In the genomic region with DNA sequence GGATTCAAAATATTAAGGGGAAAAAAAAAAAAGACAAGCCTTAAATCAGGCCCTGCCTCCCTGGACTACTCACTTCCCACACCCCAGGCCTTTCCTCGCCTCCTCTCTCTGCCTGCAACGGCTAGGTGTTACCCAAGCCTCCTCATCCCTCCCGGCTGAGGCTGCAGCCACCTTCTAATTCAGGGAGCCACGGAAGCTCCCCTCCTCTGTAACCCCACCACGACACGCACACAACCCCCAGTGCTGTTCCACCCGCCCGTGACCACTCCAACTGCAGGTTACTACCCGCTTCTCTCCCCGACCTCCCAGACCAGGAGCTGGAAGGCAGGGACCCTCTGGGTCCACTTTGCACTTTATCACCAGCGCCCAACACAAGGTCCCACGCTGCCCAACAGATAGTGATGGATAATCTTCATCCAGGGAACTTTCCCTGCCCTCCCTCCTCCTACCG, we compare ENCODE assay signal across 9 cellular contexts. TPM values are rescaled to one million over a fixed set of nuclear protein-coding genes. Genes with fewer than 3 reads are reported as not detected.
A peak's percentile ranks its signal among the peaks of the same experiment; 100 is the strongest.
DNase-seq lines count a peak whose midpoint lies in the region; ATAC-seq and TF ChIP-seq lines count a peak whose summit lies in the region.
"Had no signal": no experiment of that assay in that cellular context is flagged by ENCODE, and none has a peak within 500 bp of the region (broad histone marks: within the 10 kb centered on the region; RNA-seq: fewer than 3 reads in every experiment).

No MANE protein-coding gene starts in this region.

- H3K4me3 Mint-ChIP-seq in MCF 10A (ENCODE audit: unreplicated experiment) = peak overlapping the region; percentile 62

- ATAC-seq in heart left ventricle = peak in 2 of 4 donors; percentile 8 to 9
- no peak for ATAC-seq in Right ventricle myocardium inferior
- ATAC-seq in GM19035 (IDR thresholded peaks at IDR 0.05; ENCODE audit: unreplicated experiment) = no peak
- no peak for ATAC-seq in HG02759 (IDR thresholded peaks at IDR 0.05; ENCODE audit: unreplicated experiment)

- 50 to 60% (median 51%) methylated on average over 13 of the region's 13 CpGs for WGBS in heart left ventricle, 4 donors
- 30 to 34% methylated on average over 5 to 12 of the region's 13 CpGs for WGBS in mesodermal cell (ENCODE audit: insufficient coverage in 2 of 2), 2 experiments

- H3K36me3 Mint-ChIP-seq in MCF 10A (ENCODE audit: insufficient read depth, unreplicated experiment) = no peaks in the 10 kb centered on the region

- H3K27ac ChIP-seq in heart left ventricle (peak overlapping the region in 2 of 12 donors; percentile 45 to 65), mesodermal cell (ENCODE audit: low read depth, low read length, severe bottlenecking) (no peak overlapping the region)

- no peaks in the 10 kb centered on the region for H3K4me1 Mint-ChIP-seq in MCF 10A (ENCODE audit: insufficient read depth, unreplicated experiment)

- no peak for TF ChIP-seq CTCF in heart left ventricle (IDR thresholded peaks at IDR 0.05)
- no peak for TF ChIP-seq CTCF in MCF 10A (IDR thresholded peaks at IDR 0.05; ENCODE audit: unreplicated experiment)

- no peak for TF ChIP-seq POLR2A in heart left ventricle (IDR thresholded peaks at IDR 0.05)

- intact Hi-C loops in heart left ventricle (cut with DNase I) = no loop called here
- intact Hi-C loops in Right ventricle myocardium inferior (cut with DNase I) = no loop called here
- intact Hi-C loops in MCF 10A (cut with micrococcal nuclease) = no loop called here

- peaks cover 0 to 22% (median 0%) of the 10 kb centered on the region in 9 donors for H3K27me3 ChIP-seq in heart left ventricle

- DNase-seq in heart left ventricle (no peak), Right ventricle myocardium inferior (ENCODE audit: missing footprints) (no peak), MCF 10A (ENCODE audit: unreplicated experiment) (peak; percentile 42), H4 (ENCODE audit: low spot score) (no peak), hypothalamus (lab: John Stamatoyannopoulos, UW) (no peak)

- no peak overlapping the region for H3K27ac Mint-ChIP-seq in MCF 10A (ENCODE audit: low read depth, unreplicated experiment)

- peaks cover 0 to 13% (median 5%) of the 10 kb centered on the region in 12 donors for H3K4me1 ChIP-seq in heart left ventricle
- peaks cover 5% of the 10 kb centered on the region for H3K4me1 ChIP-seq in mesodermal cell (ENCODE audit: control insufficient read depth, insufficient read depth, low read length, poor library complexity, severe bottlenecking)

- no peaks in the 10 kb centered on the region for H3K9me3 ChIP-seq in heart left ventricle
- H3K9me3 ChIP-seq in mesodermal cell (ENCODE audit: control insufficient read depth, low read length) = no peaks in the 10 kb centered on the region

- H3K4me3 ChIP-seq in heart left ventricle = peak overlapping the region; percentile 55 to 88 (median 68)
- H3K4me3 ChIP-seq in mesodermal cell (ENCODE audit: extremely low read depth, insufficient read depth, low read length, poor library complexity, severe bottlenecking) = peak overlapping the region; percentile 76

- POLR2A ChIA-PET in MCF 10A (lab: Yijun Ruan, JAX) = interaction anchor here (0.9 kb wide), 1 partner anchor 31 kb away, joined by 3 read pairs; no protein-coding TSS in a partner anchor

- H3K36me3 ChIP-seq in heart left ventricle (peaks cover 0 to 3% (median 0%) of the 10 kb centered on the region in 9 donors), mesodermal cell (ENCODE audit: control insufficient read depth, insufficient read depth, low read length) (peaks cover 22% of the 10 kb centered on the region)

- H3K9me3 Mint-ChIP-seq in MCF 10A (ENCODE audit: unreplicated experiment) = no peaks in the 10 kb centered on the region

- peaks cover 21% of the 10 kb centered on the region for H3K27me3 Mint-ChIP-seq in MCF 10A (ENCODE audit: insufficient read depth, unreplicated experiment)

- CTCF ChIA-PET in MCF 10A (lab: Yijun Ruan, JAX) = interaction anchor here (0.8 to 1.1 kb wide), 2 partner anchors 42 to 212 kb away, joined by 3 to 4 read pairs; no protein-coding TSS in a partner anchor

- BruUV-seq in MCF 10A (replicated peaks; lab: Mats Ljungman, UMichigan) = no TSS peak

RNA-seq across cellular contexts. Expression of a gene that starts 0.9 kb away (rescaled TPM):
- total RNA-seq in heart left ventricle (1 to 10 TPM; 2.7 to 9.2 (median 3.5) TPM), Right ventricle myocardium inferior (2.2 TPM), MCF 10A (2022) (2.7 and 3.1 TPM in 2 replicates)
- 1 to 10 TPM; 1.3 to 3.0 TPM for polyA plus RNA-seq in heart left ventricle
- polyA plus RNA-seq in mesodermal cell (2013, experiment 1 of 2) = 9.3 TPM
- 7.5 TPM for polyA plus RNA-seq in mesodermal cell (2013, experiment 2 of 2)
- 3.3 and 3.6 TPM in 2 replicates for total RNA-seq in H4 (2014; rRNA removed; shearing (Covaris generic))

RNA-seq across cellular contexts. Expression of a gene that starts 24.8 kb away (rescaled TPM):
- total RNA-seq in heart left ventricle = 100 to 1,000 TPM in 1 of 9 donors, 10 to 100 TPM in 2, 1 to 10 TPM in 4, under 1 TPM in 2; 0.28 to 143 (median 3.3) TPM
- polyA plus RNA-seq in heart left ventricle = 10 to 100 TPM in 1 of 2 donors, 1 to 10 TPM in 1; 6.5 to 11.8 TPM
- 17.6 TPM for total RNA-seq in Right ventricle myocardium inferior
- total RNA-seq in MCF 10A (2022) = 0.09 and 0.17 TPM in 2 replicates
- polyA plus RNA-seq in mesodermal cell (2013, experiment 1 of 2) = 0.22 TPM
- 0.25 TPM for polyA plus RNA-seq in mesodermal cell (2013, experiment 2 of 2)
- total RNA-seq in H4 (2014; rRNA removed; shearing (Covaris generic)) = 0.04 and 0.19 TPM in 2 replicates

RNA-seq across cellular contexts. Expression of a gene that starts 36.2 kb away (rescaled TPM):
- total RNA-seq in heart left ventricle (10 to 100 TPM in 6 of 9 donors, 1 to 10 TPM in 3; 7.0 to 23.0 (median 10.7) TPM), Right ventricle myocardium inferior (13.7 TPM), MCF 10A (2022) (3.4 and 3.9 TPM in 2 replicates)
- polyA plus RNA-seq in heart left ventricle = 10 to 100 TPM in 1 of 2 donors, 1 to 10 TPM in 1; 5.9 to 11.0 TPM
- 3.2 TPM for polyA plus RNA-seq in mesodermal cell (2013, experiment 1 of 2)
- polyA plus RNA-seq in mesodermal cell (2013, experiment 2 of 2) = 3.8 TPM
- total RNA-seq in H4 (2014; rRNA removed; shearing (Covaris generic)) = 7.2 and 13.3 TPM in 2 replicates

RNA-seq across cellular contexts. Expression of a gene that starts 36.3 kb away (rescaled TPM):
- total RNA-seq in heart left ventricle (under 1 TPM in 1 of 9 donors, not detected in 8; 0.21 TPM), Right ventricle myocardium inferior (not detected), MCF 10A (2022) (0.33 and 0.47 TPM in 2 replicates)
- polyA plus RNA-seq in heart left ventricle = under 1 TPM in 1 of 2 donors, not detected in 1; 0.10 TPM
- not detected for polyA plus RNA-seq in mesodermal cell (2013, experiment 1 of 2)
- polyA plus RNA-seq in mesodermal cell (2013, experiment 2 of 2) = not detected
- total RNA-seq in H4 (2014; rRNA removed; shearing (Covaris generic)) = 0.35 TPM in 1 of 2 replicates, not detected in the other
- total RNA-seq: lung microvascular endothelial cell had no signal
